Comparison of ENCODE assay signal across 1 cellular context in genomic region chr2:37925063-37925897, GRCh38.
TF ChIP-seq lines count a peak whose summit lies in the region.

Gene RMDN2 (plus strand): TSS chr2:37925287. CDS start chr2:37929278, 3,991 bp downstream.

TF ChIP-seq in K562, 482 proteins besides CTCF, POLR2A, EP300 and RAD21 (continued from another document and continues in another):
- TF ChIP-seq PBX2 (CRISPR knock-in tag; IDR thresholded peaks at IDR 0.05; ENCODE audit: low read depth) (no peak), PBX2 (tag; conservative IDR thresholded peaks at IDR 0.05; ENCODE audit: low read depth) (no peak), ZFP36 (IDR thresholded peaks at IDR 0.05; ENCODE audit: low read depth, low read length, partially characterized antibody) (no peak), BRF1 (IDR thresholded peaks at IDR 0.05; ENCODE audit: borderline replicate concordance, extremely low read depth, insufficient read length) (no peak), ZBTB2 (IDR thresholded peaks at IDR 0.05) (0 out of 2 replicates have a peak, but pooled peaks have one; percentile 32), TEAD1 (CRISPR knock-in tag; IDR thresholded peaks at IDR 0.05) (peak in 1 of 2 experiments; percentile 94; a peak in 2 of 4 replicates), TCF7L2 (IDR thresholded peaks at IDR 0.05; ENCODE audit: low read depth, low read length) (no peak), ARID1B (IDR thresholded peaks at IDR 0.05) (0 out of 2 replicates have a peak, but pooled peaks have one; percentile 23), YY1 (IDR thresholded peaks at IDR 0.05; ENCODE audit: borderline replicate concordance in 1 of 3, control insufficient read depth in 1 of 3, extremely low read depth in 1 of 3, insufficient read depth in 3 of 3, insufficient read length in 1 of 3, insufficient replicate concordance in 2 of 3, low read depth in 1 of 3, low read length in 2 of 3) (peak in 2 of 3 experiments; percentile 16 to 24), ZNF384 (IDR thresholded peaks at IDR 0.05; ENCODE audit: low read depth, low read length) (no peak), ZNF584 (CRISPR knock-in tag; IDR thresholded peaks at IDR 0.05; ENCODE audit: low read depth) (0 out of 2 replicates have a peak, but pooled peaks have one; percentile 38), SIN3A (IDR thresholded peaks at IDR 0.05; ENCODE audit: borderline replicate concordance in 2 of 2, control insufficient read depth in 1 of 2, low read depth in 2 of 2, low read length in 2 of 2) (peak in 1 of 2 experiments; percentile 49; a peak in 1 of 4 replicates), ETS2 (tag; IDR thresholded peaks at IDR 0.05; ENCODE audit: borderline replicate concordance, poor library complexity, severe bottlenecking) (no peak), ZNF696 (CRISPR knock-in tag; conservative IDR thresholded peaks at IDR 0.05) (no peak), CSDE1 (IDR thresholded peaks at IDR 0.05) (no peak), MAX (CRISPR knock-in tag; IDR thresholded peaks at IDR 0.05) (peak; percentile 78), ZNF707 (CRISPR knock-in tag; conservative IDR thresholded peaks at IDR 0.05) (no peak), ZBTB8A (IDR thresholded peaks at IDR 0.05; ENCODE audit: partially characterized antibody) (no peak), ZBTB33 (CRISPR knock-in tag; IDR thresholded peaks at IDR 0.05) (peak; percentile 71; the same call in 1 of the 2 replicates), ASH1L (IDR thresholded peaks at IDR 0.05; ENCODE audit: borderline replicate concordance, low read depth, partially characterized antibody) (peak; percentile 11), PRDM10 (IDR thresholded peaks at IDR 0.05; ENCODE audit: partially characterized antibody) (peak; percentile 24), FOXJ3 (CRISPR knock-in tag; IDR thresholded peaks at IDR 0.05) (no peak), EHMT2 (IDR thresholded peaks at IDR 0.05) (peak; percentile 81; the same call in 1 of the 2 replicates), MED1 (CRISPR knock-in tag; IDR thresholded peaks at IDR 0.05; ENCODE audit: borderline replicate concordance) (no peak), STAG1 (CRISPR knock-in tag; IDR thresholded peaks at IDR 0.05; ENCODE audit: borderline replicate concordance) (no peak), ZNF184 (CRISPR knock-in tag; IDR thresholded peaks at IDR 0.05) (no peak), MIER1 (IDR thresholded peaks at IDR 0.05; ENCODE audit: low read depth) (no peak; the same call in 1 of the 2 replicates), PHF20 (IDR thresholded peaks at IDR 0.05; ENCODE audit: partially characterized antibody) (peak; percentile 85), EZH2 (IDR thresholded peaks at IDR 0.05; ENCODE audit: borderline replicate concordance, low read depth, low read length) (no peak), NFE2 (IDR thresholded peaks at IDR 0.05; ENCODE audit: low read depth) (0 out of 2 replicates have a peak, but pooled peaks have one; percentile 3), PCBP2 (IDR thresholded peaks at IDR 0.05; ENCODE audit: low read depth, low read length, poor library complexity, severe bottlenecking) (peak; percentile 58), POLR2B (IDR thresholded peaks at IDR 0.05; ENCODE audit: low read depth, partially characterized antibody) (peak; percentile 85), XRCC5 (IDR thresholded peaks at IDR 0.05; ENCODE audit: low read depth, low read length) (no peak), MAZ (CRISPR knock-in tag; conservative IDR thresholded peaks at IDR 0.05 in 1 of 2, IDR thresholded peaks at IDR 0.05 in 1 of 2) (peak; percentile 91 to 97), ZKSCAN1 (IDR thresholded peaks at IDR 0.05; ENCODE audit: low read depth, low read length) (0 out of 2 replicates have a peak, but pooled peaks have one; percentile 30), CHD1 (IDR thresholded peaks at IDR 0.05; ENCODE audit: low read length) (no peak), ARID4B (CRISPR knock-in tag; IDR thresholded peaks at IDR 0.05) (peak; percentile 92; the same call in 1 of the 2 replicates), SPI1 (IDR thresholded peaks at IDR 0.05; ENCODE audit: borderline replicate concordance, low read depth, low read length) (no peak), ZBTB5 (IDR thresholded peaks at IDR 0.05) (peak; percentile 98), ZBTB49 (CRISPR knock-in tag; IDR thresholded peaks at IDR 0.05; ENCODE audit: borderline replicate concordance) (no peak), DACH1 (IDR thresholded peaks at IDR 0.05; ENCODE audit: partially characterized antibody) (peak; percentile 60), GATAD2A (IDR thresholded peaks at IDR 0.05) (0 out of 2 replicates have a peak, but pooled peaks have one; percentile 17)
